Comparison of ENCODE assay signal across 8 cellular contexts in the genomic region with DNA sequence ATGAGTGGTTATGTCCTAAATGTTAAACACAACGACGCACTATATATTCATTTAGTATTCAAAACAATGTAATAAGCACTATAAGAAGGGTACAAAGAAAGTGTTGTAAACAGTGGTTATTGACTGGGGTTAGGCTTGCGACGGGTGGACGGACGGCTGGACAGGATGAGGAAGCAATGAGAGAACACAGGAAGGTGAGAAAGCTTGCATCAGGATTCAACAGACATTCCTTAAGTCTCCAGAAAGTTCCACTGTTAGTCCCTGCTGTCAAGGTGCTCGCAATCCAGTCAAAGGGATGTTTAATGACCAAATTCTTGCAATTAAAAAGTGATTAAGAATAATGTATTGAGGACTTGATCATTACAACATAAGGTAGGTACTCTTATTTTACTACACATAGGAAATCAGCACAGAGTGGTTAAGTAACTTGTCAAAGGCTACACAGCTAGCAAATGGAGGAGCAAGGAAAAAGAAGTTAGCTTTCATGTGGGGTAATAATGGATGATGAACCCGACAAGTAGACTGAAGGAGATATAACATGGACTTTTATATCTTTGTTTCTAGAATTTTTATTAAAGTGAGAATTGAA. TPM values are rescaled to one million over a fixed set of nuclear protein-coding genes. Genes with fewer than 3 reads are reported as not detected.
DNase-seq lines count a peak whose midpoint lies in the region; ATAC-seq and TF ChIP-seq lines count a peak whose summit lies in the region.

No MANE protein-coding gene starts in this region.

- peak overlapping the region; percentile 75 for H3K27ac ChIP-seq in CD8-positive, alpha-beta T cell (ENCODE audit: low read depth, low read length)
- H3K27ac ChIP-seq in effector memory CD4-positive, alpha-beta T cell (ENCODE audit: insufficient read depth, low read length, poor library complexity, severe bottlenecking), result peak overlapping the region; percentile 83

- H3K4me3 ChIP-seq in CD8-positive, alpha-beta T cell (ENCODE audit: low read depth, low read length), result peak overlapping the region; percentile 96
- peak overlapping the region; percentile 98 for H3K4me3 ChIP-seq in effector memory CD4-positive, alpha-beta T cell (ENCODE audit: insufficient read depth, low read depth, low read length, poor library complexity, severe bottlenecking)

- no peaks in the 10 kb centered on the region for H3K9me3 ChIP-seq in CD8-positive, alpha-beta T cell (ENCODE audit: low read length)
- H3K9me3 ChIP-seq in effector memory CD4-positive, alpha-beta T cell (ENCODE audit: control insufficient read depth, low read length), result no peaks in the 10 kb centered on the region

- H3K4me3 Mint-ChIP-seq in CD8-positive, alpha-beta T cell, result peak overlapping the region; percentile 96
- peak overlapping the region; percentile 89 to 98 (median 96) for H3K4me3 Mint-ChIP-seq in naive B cell

- TF ChIP-seq CTCF in CD8-positive, alpha-beta T cell (IDR thresholded peaks at IDR 0.05), result no peak

- peak in 1 of 7 experiments; percentile 20 for DNase-seq in CD8-positive, alpha-beta T cell
- peak; percentile 50 for DNase-seq in HCEC 1CT
- DNase-seq in RKO (ENCODE audit: low spot score), result peak; percentile 66
- DNase-seq in effector memory CD4-positive, alpha-beta T cell, result no peak
- DNase-seq in naive B cell, result no peak
- no peak for DNase-seq in putamen (ENCODE audit: low spot score)
- no peak for DNase-seq in activated CD4-positive, CD25-positive, alpha-beta regulatory T cell (lab: John Stamatoyannopoulos, UW)

- peaks cover 16% of the 10 kb centered on the region for H3K36me3 Mint-ChIP-seq in CD8-positive, alpha-beta T cell
- H3K36me3 Mint-ChIP-seq in naive B cell, result no peaks in the 10 kb centered on the region

- no peaks in the 10 kb centered on the region for H3K27me3 Mint-ChIP-seq in CD8-positive, alpha-beta T cell (ENCODE audit: low read depth)
- H3K27me3 Mint-ChIP-seq in naive B cell, result no peaks in the 10 kb centered on the region

- H3K4me1 Mint-ChIP-seq in CD8-positive, alpha-beta T cell (ENCODE audit: low read depth), result peaks cover 44% of the 10 kb centered on the region
- H3K4me1 Mint-ChIP-seq in naive B cell, result peaks cover 19 to 38% (median 25%) of the 10 kb centered on the region in 3 donors

- H3K9me3 Mint-ChIP-seq in CD8-positive, alpha-beta T cell, result no peaks in the 10 kb centered on the region
- no peaks in the 10 kb centered on the region for H3K9me3 Mint-ChIP-seq in naive B cell

- peak overlapping the region; percentile 98 for H3K27ac Mint-ChIP-seq in CD8-positive, alpha-beta T cell
- peak overlapping the region; percentile 93 to 96 (median 96) for H3K27ac Mint-ChIP-seq in naive B cell

- CTCF ChIA-PET in CD8-positive, alpha-beta T cell (lab: Charles Lee), result interaction anchor here (1.1 to 9.6 kb wide), 2 partner anchors 10 to 20 kb away, joined by 6 to 59 read pairs; no protein-coding TSS in a partner anchor

- POLR2A ChIA-PET in CD8-positive, alpha-beta T cell (lab: Charles Lee), result interaction anchor here (0.8 to 1.7 kb wide), 5 partner anchors 12 to 621 kb away, joined by 3 to 7 read pairs (median 5); a partner anchor contains a TSS

- peaks cover 27% of the 10 kb centered on the region for H3K4me1 ChIP-seq in CD8-positive, alpha-beta T cell (ENCODE audit: insufficient read depth, low read length)
- H3K4me1 ChIP-seq in effector memory CD4-positive, alpha-beta T cell (ENCODE audit: control insufficient read depth, insufficient read depth, low read length, poor library complexity, severe bottlenecking), result peaks cover 5% of the 10 kb centered on the region

- intact Hi-C loops in CD8-positive, alpha-beta T cell (cut with DNase I, micrococcal nuclease), result loop anchor here (2.0 to 10.0 kb wide), 12 partner anchors 129 to 1529 kb away; a partner anchor contains a TSS

- ATAC-seq in CD8-positive, alpha-beta T cell, result no peak
- ATAC-seq in naive B cell (ENCODE audit: low read depth in 2 of 2), result no peak
- no peak for ATAC-seq in HG02588 (IDR thresholded peaks at IDR 0.05; ENCODE audit: unreplicated experiment)

- no peaks in the 10 kb centered on the region for H3K27me3 ChIP-seq in CD8-positive, alpha-beta T cell (ENCODE audit: insufficient read depth, low read length)
- no peaks in the 10 kb centered on the region for H3K27me3 ChIP-seq in effector memory CD4-positive, alpha-beta T cell (replicated peaks; ENCODE audit: control insufficient read depth, insufficient read depth, low read length, poor library complexity, severe bottlenecking)

- H3K36me3 ChIP-seq in CD8-positive, alpha-beta T cell (ENCODE audit: insufficient read depth, low read length), result no peaks in the 10 kb centered on the region
- no peaks in the 10 kb centered on the region for H3K36me3 ChIP-seq in effector memory CD4-positive, alpha-beta T cell (ENCODE audit: control insufficient read depth, insufficient read depth, low read length)

RNA-seq across cellular contexts. Expression of a gene that starts 1.0 kb away (rescaled TPM):
- total RNA-seq in CD8-positive, alpha-beta T cell, result 10 to 100 TPM; 23.4 to 24.6 TPM
- 10 to 100 TPM; 27.8 to 41.2 (median 37.4) TPM for polyA plus RNA-seq in naive B cell (ENCODE audit: low read depth in 6 of 6)

RNA-seq across cellular contexts. Expression of a gene that starts 55.4 kb away (rescaled TPM):
- not detected for total RNA-seq in CD8-positive, alpha-beta T cell
- not detected for polyA plus RNA-seq in naive B cell (ENCODE audit: low read depth in 6 of 6)

Comparison
In these comparisons a context has a peak if more than half of its experiments do, and no peak if none do; other contexts are left out.
1. DNase-seq: peak in HCEC 1CT (single experiment) and RKO (single experiment); none in effector memory CD4-positive, alpha-beta T cell (0 of 3), naive B cell (single experiment), putamen (single experiment) and activated CD4-positive, CD25-positive, alpha-beta regulatory T cell (0 of 4).